ENCODE assay signal across 8 cellular contexts in the genomic region with DNA sequence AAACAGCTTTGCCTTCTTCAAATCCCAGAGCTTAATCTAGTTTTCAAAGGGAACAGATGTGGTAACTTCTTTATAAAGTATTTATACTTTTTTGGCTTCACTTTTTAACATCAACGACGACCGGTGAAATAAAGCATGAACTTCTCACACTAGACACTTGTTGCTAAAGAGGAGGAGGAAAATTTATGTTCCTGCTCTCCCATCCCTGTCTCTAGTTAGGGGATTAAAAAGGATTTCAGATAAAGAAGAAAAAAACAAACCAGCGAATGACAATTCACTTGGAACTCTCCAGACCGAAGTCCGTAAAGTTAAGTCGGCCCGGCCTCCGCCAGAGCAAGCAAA. TPM values are rescaled to one million over a fixed set of nuclear protein-coding genes. Genes with fewer than 3 reads are reported as not detected.
DNase-seq lines count a peak whose midpoint lies in the region; ATAC-seq and TF ChIP-seq lines count a peak whose summit lies in the region.

No MANE protein-coding gene starts in this region.

- H3K9me3 ChIP-seq in subcutaneous abdominal adipose tissue (ENCODE audit: control insufficient read depth in 5 of 5, low read length in 5 of 5) = no peaks in the 10 kb centered on the region

- ATAC-seq in GM18517 (IDR thresholded peaks at IDR 0.05; ENCODE audit: unreplicated experiment) (no peak), HG03025 (IDR thresholded peaks at IDR 0.05; ENCODE audit: low FRiP score, unreplicated experiment) (no peak)

- H3K36me3 ChIP-seq in kidney epithelial cell (ENCODE audit: control insufficient read depth, insufficient read depth, low read length) (no peaks in the 10 kb centered on the region), subcutaneous abdominal adipose tissue (ENCODE audit: control insufficient read depth in 5 of 5, insufficient read depth in 5 of 5, low read length in 5 of 5) (no peaks in the 10 kb centered on the region)

- H3K4me3 ChIP-seq in kidney epithelial cell (ENCODE audit: low read depth, low read length) (peak overlapping the region; percentile 69), subcutaneous abdominal adipose tissue (ENCODE audit: low read depth in 1 of 5, low read length in 5 of 5) (peak overlapping the region; percentile 66 to 90 (median 83))

- no peaks in the 10 kb centered on the region for H3K27me3 ChIP-seq in kidney epithelial cell (ENCODE audit: control insufficient read depth, insufficient read depth, low read length)
- no peaks in the 10 kb centered on the region for H3K27me3 ChIP-seq in subcutaneous abdominal adipose tissue (ENCODE audit: control insufficient read depth in 5 of 5, insufficient read depth in 4 of 5, low read length in 5 of 5)

- peaks cover 0 to 22% (median 15%) of the 10 kb centered on the region in 5 donors for H3K4me1 ChIP-seq in subcutaneous abdominal adipose tissue (ENCODE audit: control insufficient read depth in 5 of 5, insufficient read depth in 5 of 5, low read length in 5 of 5)

- no peak for TF ChIP-seq CTCF in kidney epithelial cell (IDR thresholded peaks at IDR 0.05; ENCODE audit: insufficient read depth, low read length, poor library complexity, severe bottlenecking)

- peak overlapping the region; percentile 50 to 77 (median 70) for H3K9ac ChIP-seq in subcutaneous abdominal adipose tissue (ENCODE audit: low read length in 5 of 5)

- DNase-seq in SIG-M5 treated with dmso at 0.1 percent for 504 hours (lab: John Stamatoyannopoulos, UW; ENCODE audit: unreplicated experiment) = peak; percentile 34
- DNase-seq in SIG-M5 (lab: John Stamatoyannopoulos, UW) = no peak
- DNase-seq in amniotic epithelial cell (ENCODE audit: low read depth) = peak; percentile 81
- no peak for DNase-seq in kidney epithelial cell (ENCODE audit: low read depth)
- no peak for DNase-seq in stimulated activated CD4-positive, alpha-beta T cell treated with anti-CD3 and anti-CD28 coated beads, Interleukin-15, amount 100 ng/mL, for 24 hours

- H3K27ac ChIP-seq in subcutaneous abdominal adipose tissue (ENCODE audit: low read depth, low read length) = peak overlapping the region; percentile 91

RNA-seq across cellular contexts. Expression of a gene that starts 0.7 kb away (rescaled TPM):
- total RNA-seq in kidney epithelial cell = 26.8 and 28.0 TPM in 2 replicates

Comparison
In these comparisons a context has a peak if more than half of its experiments do, and no peak if none do; other contexts are left out.
1. DNase-seq: peak in SIG-M5 treated with dmso at 0.1 percent for 504 hours (single experiment) and amniotic epithelial cell (single experiment); none in SIG-M5 (single experiment), kidney epithelial cell (single experiment) and stimulated activated CD4-positive, alpha-beta T cell treated with anti-CD3 and anti-CD28 coated beads, Interleukin-15, amount 100 ng/mL, for 24 hours (single experiment).